Comparison of ENCODE assay signal across 1 cellular context in the genomic region with DNA sequence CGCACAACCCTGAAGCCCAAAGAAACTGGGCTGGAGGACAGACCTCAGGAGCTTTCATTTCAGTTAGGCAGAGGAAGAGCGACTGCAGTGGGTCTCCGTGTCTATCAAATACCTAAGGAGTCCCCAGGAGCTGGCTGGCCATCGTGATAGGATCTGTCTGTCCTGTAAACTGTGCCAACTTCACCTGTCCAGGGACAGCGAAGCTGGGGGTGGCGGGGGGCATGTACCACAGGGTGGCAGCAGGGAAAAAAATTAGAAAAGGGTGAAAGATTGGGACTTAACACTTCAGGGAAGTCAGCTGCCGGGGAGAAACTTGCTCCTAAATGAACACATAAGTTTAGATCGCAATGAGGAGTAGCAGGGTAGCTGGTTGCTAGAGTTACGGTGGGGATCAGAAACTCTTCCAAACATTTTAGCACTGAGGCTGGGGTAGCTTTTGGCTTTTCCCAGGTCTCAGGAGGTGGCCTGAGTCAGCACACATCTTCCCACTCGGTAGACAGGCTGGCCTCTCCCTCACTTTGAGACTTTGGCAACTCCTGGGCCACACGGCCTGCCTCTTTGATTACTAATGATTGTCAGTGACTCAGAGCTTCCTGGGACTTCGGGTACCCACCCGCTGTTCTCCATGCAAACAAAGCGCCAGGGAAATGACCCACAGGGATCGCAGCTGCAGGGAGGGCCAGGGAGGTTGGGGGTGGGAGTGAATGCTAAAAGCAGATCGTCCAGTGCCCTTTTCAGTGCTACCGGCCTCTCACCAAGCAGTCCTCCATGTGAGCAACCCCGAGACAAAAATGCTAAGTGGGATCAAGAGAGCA.
TF ChIP-seq lines count a peak whose summit lies in the region.

No MANE protein-coding gene starts in this region.

TF ChIP-seq in SK-N-SH, 30 proteins besides CTCF, POLR2A, EP300 and RAD21 (continued from another document):
- TF ChIP-seq, protein P1, sequence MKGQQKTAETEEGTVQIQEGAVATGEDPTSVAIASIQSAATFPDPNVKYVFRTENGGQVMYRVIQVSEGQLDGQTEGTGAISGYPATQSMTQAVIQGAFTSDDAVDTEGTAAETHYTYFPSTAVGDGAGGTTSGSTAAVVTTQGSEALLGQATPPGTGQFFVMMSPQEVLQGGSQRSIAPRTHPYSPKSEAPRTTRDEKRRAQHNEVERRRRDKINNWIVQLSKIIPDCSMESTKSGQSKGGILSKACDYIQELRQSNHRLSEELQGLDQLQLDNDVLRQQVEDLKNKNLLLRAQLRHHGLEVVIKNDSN (IDR thresholded peaks at IDR 0.05; ENCODE audit: borderline replicate concordance, low read depth) = no peak
- TF ChIP-seq, protein P2, sequence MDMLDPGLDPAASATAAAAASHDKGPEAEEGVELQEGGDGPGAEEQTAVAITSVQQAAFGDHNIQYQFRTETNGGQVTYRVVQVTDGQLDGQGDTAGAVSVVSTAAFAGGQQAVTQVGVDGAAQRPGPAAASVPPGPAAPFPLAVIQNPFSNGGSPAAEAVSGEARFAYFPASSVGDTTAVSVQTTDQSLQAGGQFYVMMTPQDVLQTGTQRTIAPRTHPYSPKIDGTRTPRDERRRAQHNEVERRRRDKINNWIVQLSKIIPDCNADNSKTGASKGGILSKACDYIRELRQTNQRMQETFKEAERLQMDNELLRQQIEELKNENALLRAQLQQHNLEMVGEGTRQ (IDR thresholded peaks at IDR 0.05; ENCODE audit: borderline replicate concordance, low read depth, low read length) = no peak
- TF ChIP-seq FOSL2 (IDR thresholded peaks at IDR 0.05; ENCODE audit: borderline replicate concordance, low read depth) = peak; percentile 86
- TF ChIP-seq RXRA (IDR thresholded peaks at IDR 0.05; ENCODE audit: borderline replicate concordance, low read depth) = peak; percentile 61; the same call in 1 of the 2 replicates
- TF ChIP-seq CHD2 (IDR thresholded peaks at IDR 0.05; ENCODE audit: low read length, partially characterized antibody) = no peak
- no peak for TF ChIP-seq SMC3 (IDR thresholded peaks at IDR 0.05; ENCODE audit: low read depth, low read length)
- TF ChIP-seq, protein P3, sequence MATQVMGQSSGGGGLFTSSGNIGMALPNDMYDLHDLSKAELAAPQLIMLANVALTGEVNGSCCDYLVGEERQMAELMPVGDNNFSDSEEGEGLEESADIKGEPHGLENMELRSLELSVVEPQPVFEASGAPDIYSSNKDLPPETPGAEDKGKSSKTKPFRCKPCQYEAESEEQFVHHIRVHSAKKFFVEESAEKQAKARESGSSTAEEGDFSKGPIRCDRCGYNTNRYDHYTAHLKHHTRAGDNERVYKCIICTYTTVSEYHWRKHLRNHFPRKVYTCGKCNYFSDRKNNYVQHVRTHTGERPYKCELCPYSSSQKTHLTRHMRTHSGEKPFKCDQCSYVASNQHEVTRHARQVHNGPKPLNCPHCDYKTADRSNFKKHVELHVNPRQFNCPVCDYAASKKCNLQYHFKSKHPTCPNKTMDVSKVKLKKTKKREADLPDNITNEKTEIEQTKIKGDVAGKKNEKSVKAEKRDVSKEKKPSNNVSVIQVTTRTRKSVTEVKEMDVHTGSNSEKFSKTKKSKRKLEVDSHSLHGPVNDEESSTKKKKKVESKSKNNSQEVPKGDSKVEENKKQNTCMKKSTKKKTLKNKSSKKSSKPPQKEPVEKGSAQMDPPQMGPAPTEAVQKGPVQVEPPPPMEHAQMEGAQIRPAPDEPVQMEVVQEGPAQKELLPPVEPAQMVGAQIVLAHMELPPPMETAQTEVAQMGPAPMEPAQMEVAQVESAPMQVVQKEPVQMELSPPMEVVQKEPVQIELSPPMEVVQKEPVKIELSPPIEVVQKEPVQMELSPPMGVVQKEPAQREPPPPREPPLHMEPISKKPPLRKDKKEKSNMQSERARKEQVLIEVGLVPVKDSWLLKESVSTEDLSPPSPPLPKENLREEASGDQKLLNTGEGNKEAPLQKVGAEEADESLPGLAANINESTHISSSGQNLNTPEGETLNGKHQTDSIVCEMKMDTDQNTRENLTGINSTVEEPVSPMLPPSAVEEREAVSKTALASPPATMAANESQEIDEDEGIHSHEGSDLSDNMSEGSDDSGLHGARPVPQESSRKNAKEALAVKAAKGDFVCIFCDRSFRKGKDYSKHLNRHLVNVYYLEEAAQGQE (IDR thresholded peaks at IDR 0.05; ENCODE audit: low read depth, low read length) = no peak
- peak; percentile 26; the same call in 1 of the 2 replicates for TF ChIP-seq NFIC (IDR thresholded peaks at IDR 0.05; ENCODE audit: borderline replicate concordance)
- TF ChIP-seq TCF12 (IDR thresholded peaks at IDR 0.05) = peak; percentile 67; the same call in 1 of the 2 replicates
- TF ChIP-seq, protein P4, sequence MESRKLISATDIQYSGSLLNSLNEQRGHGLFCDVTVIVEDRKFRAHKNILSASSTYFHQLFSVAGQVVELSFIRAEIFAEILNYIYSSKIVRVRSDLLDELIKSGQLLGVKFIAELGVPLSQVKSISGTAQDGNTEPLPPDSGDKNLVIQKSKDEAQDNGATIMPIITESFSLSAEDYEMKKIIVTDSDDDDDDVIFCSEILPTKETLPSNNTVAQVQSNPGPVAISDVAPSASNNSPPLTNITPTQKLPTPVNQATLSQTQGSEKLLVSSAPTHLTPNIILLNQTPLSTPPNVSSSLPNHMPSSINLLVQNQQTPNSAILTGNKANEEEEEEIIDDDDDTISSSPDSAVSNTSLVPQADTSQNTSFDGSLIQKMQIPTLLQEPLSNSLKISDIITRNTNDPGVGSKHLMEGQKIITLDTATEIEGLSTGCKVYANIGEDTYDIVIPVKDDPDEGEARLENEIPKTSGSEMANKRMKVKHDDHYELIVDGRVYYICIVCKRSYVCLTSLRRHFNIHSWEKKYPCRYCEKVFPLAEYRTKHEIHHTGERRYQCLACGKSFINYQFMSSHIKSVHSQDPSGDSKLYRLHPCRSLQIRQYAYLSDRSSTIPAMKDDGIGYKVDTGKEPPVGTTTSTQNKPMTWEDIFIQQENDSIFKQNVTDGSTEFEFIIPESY (IDR thresholded peaks at IDR 0.05; ENCODE audit: borderline replicate concordance, low read depth) = no peak
- TF ChIP-seq ELF1 (IDR thresholded peaks at IDR 0.05) = no peak
- no peak; the same call in 1 of the 2 replicates for TF ChIP-seq POLR2AphosphoS5 (IDR thresholded peaks at IDR 0.05; ENCODE audit: low read depth, low read length)
- no peak for TF ChIP-seq FOXM1 (IDR thresholded peaks at IDR 0.05; ENCODE audit: low read depth)
- TF ChIP-seq NRF1 (IDR thresholded peaks at IDR 0.05; ENCODE audit: low read depth, low read length) = no peak
- no peak for TF ChIP-seq YY1 (IDR thresholded peaks at IDR 0.05; ENCODE audit: low read depth)
